In the genomic region with DNA sequence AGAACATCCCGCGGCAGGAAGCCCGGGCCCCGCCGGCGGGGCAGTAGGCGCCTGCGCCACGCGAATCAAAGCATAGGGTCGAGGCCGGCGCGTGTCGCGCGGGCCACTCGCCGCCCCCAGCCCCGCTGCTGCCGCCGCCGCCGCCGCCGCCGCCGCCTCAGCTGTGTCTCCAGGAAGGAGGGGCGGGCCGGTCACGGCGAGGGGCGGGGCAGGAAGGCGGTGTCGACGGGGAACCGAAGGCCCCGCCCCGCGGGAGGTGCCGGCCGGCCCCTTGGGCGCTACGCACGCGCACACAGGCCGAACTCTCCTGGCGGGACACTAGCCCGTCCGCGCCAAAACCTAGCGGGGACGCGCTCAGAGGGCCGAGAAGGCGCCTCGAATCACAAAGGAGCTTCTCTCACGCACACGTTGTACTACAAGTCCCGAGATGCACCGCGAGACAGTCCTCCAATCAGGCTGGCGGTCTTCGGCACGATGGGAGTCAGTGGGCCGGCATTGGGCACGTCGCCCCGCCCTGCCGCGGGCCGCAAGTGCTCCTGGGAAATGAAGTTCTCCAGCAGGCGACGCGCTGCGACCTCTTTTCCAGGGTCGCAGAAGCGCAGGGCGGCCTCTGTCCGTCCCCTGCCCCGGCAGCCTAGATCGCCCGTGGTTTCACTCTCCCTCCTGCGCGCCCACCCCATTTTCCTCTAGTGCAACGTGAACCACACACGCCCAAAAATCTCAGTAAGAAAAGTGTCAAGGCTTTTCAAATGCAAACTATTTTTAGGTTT, we compare ENCODE assay signal across 8 cellular contexts.
DNase-seq lines count a peak whose midpoint lies in the region; ATAC-seq and TF ChIP-seq lines count a peak whose summit lies in the region.

A gene (minus strand): TSS at position 171 of the 770 bp plus-strand sequence. CDS start 164 bp downstream, at position 7.

- DNase-seq in ELR (ENCODE audit: low read depth) (peak; percentile 95), HAP-1 (ENCODE audit: low spot score in 2 of 2) (peak; percentile 94 to 97), MM.1S (peak; percentile 98), SIG-M5 (lab: John Stamatoyannopoulos, UW) (peak; percentile 90), activated gamma-delta T cell (lab: John Stamatoyannopoulos, UW) (peak; percentile 92), fibroblast of the conjunctiva (ENCODE audit: low read depth) (peak; percentile 98), nephron progenitor cell (peak; percentile 99)
- DNase-seq in stimulated activated naive CD8-positive, alpha-beta T cell treated with anti-CD3 and anti-CD28 coated beads, Interleukin-15, amount 100 ng/mL, for 72 hours = peak; percentile 93 to 95

- peaks cover 5% of the 10 kb centered on the region for H3K36me3 Mint-ChIP-seq in nephron progenitor cell (ENCODE audit: low read depth)

- TF ChIP-seq CTCF in MM.1S (IDR thresholded peaks at IDR 0.05; ENCODE audit: low read length) (no peak), nephron progenitor cell (IDR thresholded peaks at IDR 0.05) (no peak)

- no peaks in the 10 kb centered on the region for H3K9me3 Mint-ChIP-seq in nephron progenitor cell
- H3K9me3 Mint-ChIP-seq in stimulated activated naive CD8-positive, alpha-beta T cell treated with anti-CD3 and anti-CD28 coated beads, Interleukin-15, amount 100 ng/mL, for 72 hours = peaks cover 5 to 7% of the 10 kb centered on the region in 2 donors

- no peaks in the 10 kb centered on the region for H4K20me1 ChIP-seq in MM.1S (ENCODE audit: insufficient read depth, low read length)

- no peaks in the 10 kb centered on the region; the same call in 1 of the 2 replicates for H3F3A ChIP-seq in MM.1S (ENCODE audit: insufficient read depth, low read length)

- H3K4me1 Mint-ChIP-seq in nephron progenitor cell = peaks cover 26% of the 10 kb centered on the region
- H3K4me1 Mint-ChIP-seq in stimulated activated naive CD8-positive, alpha-beta T cell treated with anti-CD3 and anti-CD28 coated beads, Interleukin-15, amount 100 ng/mL, for 72 hours = peaks cover 38% of the 10 kb centered on the region

- peak within 1 kb of the TSS; percentile 67 for H3K9ac ChIP-seq in MM.1S (ENCODE audit: low read length)

- H3K4me2 ChIP-seq in MM.1S (ENCODE audit: low read depth, low read length) = peak within 1 kb of the TSS; percentile 91

- H3K9me2 ChIP-seq in MM.1S (replicated peaks; ENCODE audit: insufficient read depth, low read length) = no peaks in the 10 kb centered on the region

- peak within 1 kb of the TSS; percentile 76; the same call in 1 of the 2 replicates for H3K27ac ChIP-seq in MM.1S (ENCODE audit: low read length)

- H3K4me1 ChIP-seq in HAP-1 (peaks cover 16% of the 10 kb centered on the region), MM.1S (ENCODE audit: low read length) (peaks cover 4% of the 10 kb centered on the region; the same call in 1 of the 2 replicates)

- no peaks in the 10 kb centered on the region for H3K9me3 ChIP-seq in HAP-1
- no peaks in the 10 kb centered on the region for H3K9me3 ChIP-seq in MM.1S (replicated peaks; ENCODE audit: insufficient read depth, low read length)

- H3K27me3 Mint-ChIP-seq in nephron progenitor cell (ENCODE audit: low read depth, poor library complexity) = no peaks in the 10 kb centered on the region
- no peaks in the 10 kb centered on the region for H3K27me3 Mint-ChIP-seq in stimulated activated naive CD8-positive, alpha-beta T cell treated with anti-CD3 and anti-CD28 coated beads, Interleukin-15, amount 100 ng/mL, for 72 hours

- H2AFZ ChIP-seq in MM.1S (ENCODE audit: low read length) = peak within 1 kb of the TSS; percentile 99

- no peaks in the 10 kb centered on the region for H3K79me2 ChIP-seq in MM.1S (ENCODE audit: low read length)

- H3K27me3 ChIP-seq in HAP-1 (ENCODE audit: low read depth) (no peaks in the 10 kb centered on the region), MM.1S (replicated peaks; ENCODE audit: insufficient read depth, low read length) (no peaks in the 10 kb centered on the region)

- H3K36me3 ChIP-seq in HAP-1 (replicated peaks) (no peaks in the 10 kb centered on the region), MM.1S (replicated peaks; ENCODE audit: insufficient read depth, low read length) (no peaks in the 10 kb centered on the region)

- H3K4me3 ChIP-seq in HAP-1 (peak within 1 kb of the TSS; percentile 64), MM.1S (ENCODE audit: low read length) (peak within 1 kb of the TSS; percentile 81)

- peak within 1 kb of the TSS; percentile 72 for H3K27ac Mint-ChIP-seq in nephron progenitor cell
- peak within 1 kb of the TSS; percentile 94 to 96 for H3K27ac Mint-ChIP-seq in stimulated activated naive CD8-positive, alpha-beta T cell treated with anti-CD3 and anti-CD28 coated beads, Interleukin-15, amount 100 ng/mL, for 72 hours

- peak within 1 kb of the TSS; percentile 92 for H3K4me3 Mint-ChIP-seq in nephron progenitor cell
- peak within 1 kb of the TSS; percentile 91 to 92 for H3K4me3 Mint-ChIP-seq in stimulated activated naive CD8-positive, alpha-beta T cell treated with anti-CD3 and anti-CD28 coated beads, Interleukin-15, amount 100 ng/mL, for 72 hours

- peak; percentile 95 for ATAC-seq in stimulated activated naive CD8-positive, alpha-beta T cell treated with anti-CD3 and anti-CD28 coated beads, Interleukin-15, amount 100 ng/mL, for 72 hours

- in situ Hi-C loops in HAP-1 (cut with MboI; ENCODE audit: low sequenced_read_pairs) = no loop called here

Comparison
In these comparisons a context has a peak if more than half of its experiments do, and no peak if none do; other contexts are left out.
1. Peak in every context shown above with its lines: DNase-seq, ATAC-seq, H3K4me3 ChIP-seq and H3K27ac ChIP-seq.